Comparison of ENCODE assay signal across 2 cellular contexts in genomic region chr11:125594958-125595357, GRCh38.
A peak's percentile ranks its signal among the peaks of the same experiment; 100 is the strongest.
TF ChIP-seq lines count a peak whose summit lies in the region.

No MANE protein-coding gene starts in this region.

TF ChIP-seq in HepG2, 621 proteins besides CTCF, POLR2A, EP300 and RAD21:
- TF ChIP-seq CEBPB (IDR thresholded peaks at IDR 0.05; ENCODE audit: borderline replicate concordance, low read depth, low read length) = no peak
- TF ChIP-seq RBFOX2 (IDR thresholded peaks at IDR 0.05; ENCODE audit: low read depth, low read length) = 0 out of 2 replicates have a peak, but pooled peaks have one; percentile 25
- TF ChIP-seq SOX13 (IDR thresholded peaks at IDR 0.05) = no peak
- no peak for TF ChIP-seq SOX13 (CRISPR knock-in tag; conservative IDR thresholded peaks at IDR 0.05 in 1 of 2, IDR thresholded peaks at IDR 0.05 in 1 of 2)
- no peak for TF ChIP-seq DRAP1 (CRISPR knock-in tag; IDR thresholded peaks at IDR 0.05)
- TF ChIP-seq KDM3A (CRISPR knock-in tag; IDR thresholded peaks at IDR 0.05; ENCODE audit: low read depth) = no peak

TF ChIP-seq in GM12878, 131 proteins besides CTCF, POLR2A, EP300 and RAD21:
- TF ChIP-seq ZNF384 (IDR thresholded peaks at IDR 0.05; ENCODE audit: borderline replicate concordance, low read depth, low read length) = 0 out of 2 replicates have a peak, but pooled peaks have one; percentile 31
- TF ChIP-seq SPI1 (IDR thresholded peaks at IDR 0.05; ENCODE audit: borderline replicate concordance, insufficient read depth, low read depth, low read length) = peak; percentile 57; the same call in 1 of the 2 replicates
- no peak for TF ChIP-seq HDGF (IDR thresholded peaks at IDR 0.05)
